ENCODE assay signal across 7 cellular contexts in the genomic region with DNA sequence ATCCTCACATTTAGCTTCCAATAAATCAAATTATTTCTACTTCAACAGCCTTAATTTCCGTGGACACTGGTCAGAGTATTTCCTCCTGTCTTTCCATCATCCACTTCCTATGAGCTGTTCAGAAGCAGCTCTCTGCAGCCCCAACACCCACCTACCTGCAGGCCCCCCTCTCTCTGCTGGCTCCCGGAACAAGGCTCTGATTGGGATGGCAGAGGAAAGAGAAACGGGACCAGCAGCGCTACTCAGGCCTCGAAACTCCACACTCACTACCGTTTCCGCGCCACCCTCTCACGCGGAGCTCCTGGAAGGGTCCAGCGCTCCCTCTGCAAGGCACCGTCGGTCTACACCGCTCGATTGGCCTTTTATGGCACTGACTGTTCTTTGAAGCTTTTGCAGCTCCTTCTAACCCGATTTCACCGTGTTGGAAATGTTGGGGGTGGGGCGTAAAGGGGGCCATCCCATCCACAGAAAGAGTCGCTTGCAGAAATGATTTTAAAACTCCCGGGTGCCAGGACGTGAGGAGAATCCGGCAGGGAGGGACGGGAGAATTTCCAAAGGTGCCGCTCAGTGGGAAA. TPM values are rescaled to one million over a fixed set of nuclear protein-coding genes. Genes with fewer than 3 reads are reported as not detected.
DNase-seq lines count a peak whose midpoint lies in the region; ATAC-seq and TF ChIP-seq lines count a peak whose summit lies in the region.

No MANE protein-coding gene starts in this region.

- H3K4me1 ChIP-seq in cardiac muscle cell (ENCODE audit: low read depth): peaks cover 17% of the 10 kb centered on the region

- H3K4me1 Mint-ChIP-seq in WTC11: peaks cover 28% of the 10 kb centered on the region

- CTCF ChIA-PET in GM10248 (lab: Yijun Ruan, JAX) (interaction anchor here (1.2 to 2.3 kb wide), 6 partner anchors 9 to 55 kb away, joined by 3 to 9 read pairs (median 6); no protein-coding TSS in a partner anchor), WTC11 (lab: Charles Lee) (interaction anchor here (0.7 to 3.0 kb wide), 10 partner anchors 9 to 233 kb away, joined by 3 to 17 read pairs (median 4); no protein-coding TSS in a partner anchor)

- DNase-seq in GM10248 (ENCODE audit: extremely low spot score) (peak; percentile 35), HuH-7.5 (ENCODE audit: low spot score) (peak; percentile 20), WTC11 (ENCODE audit: low spot score) (peak; percentile 46), cardiac muscle cell (ENCODE audit: low read depth in 1 of 2, low spot score in 1 of 2) (no peak), pons (ENCODE audit: low spot score) (peak; percentile 40), NCI-H1436 (lab: John Stamatoyannopoulos, UW) (no peak)

- ATAC-seq in GM21515 (IDR thresholded peaks at IDR 0.05; ENCODE audit: unreplicated experiment) (peak; percentile 24), WTC11 (peak; percentile 40)

- no peaks in the 10 kb centered on the region for H3K27me3 ChIP-seq in cardiac muscle cell

- peak overlapping the region; percentile 90 for H3K27ac Mint-ChIP-seq in WTC11

- H3K4me3 Mint-ChIP-seq in WTC11: no peak overlapping the region

- H3K4me3 ChIP-seq in cardiac muscle cell: peak overlapping the region; percentile 98

- TF ChIP-seq CTCF in GM10248 (IDR thresholded peaks at IDR 0.05; ENCODE audit: control extremely low read depth, extremely low read depth, low read depth, missing control alignments) (no peak), WTC11 (IDR thresholded peaks at IDR 0.05) (no peak), cardiac muscle cell (IDR thresholded peaks at IDR 0.05; ENCODE audit: low read depth, low read length) (no peak)

- H3K9me3 Mint-ChIP-seq in WTC11: peaks cover 20% of the 10 kb centered on the region

- H3K9me3 ChIP-seq in cardiac muscle cell (ENCODE audit: low read depth): no peaks in the 10 kb centered on the region

- no peaks in the 10 kb centered on the region; the same call in 1 of the 2 replicates for H3K27me3 Mint-ChIP-seq in WTC11 (ENCODE audit: low read depth)

- H3K36me3 ChIP-seq in cardiac muscle cell: no peaks in the 10 kb centered on the region

- H3K27ac ChIP-seq in cardiac muscle cell: peak overlapping the region; percentile 97

- H3K36me3 Mint-ChIP-seq in WTC11: peaks cover 26% of the 10 kb centered on the region

- POLR2A ChIA-PET in GM10248 (lab: Yijun Ruan, JAX) (interaction anchor here (0.6 kb wide), 1 partner anchor 915 kb away, joined by 5 read pairs; no protein-coding TSS in a partner anchor), WTC11 (lab: Charles Lee) (interaction anchor here (0.7 to 3.0 kb wide), 8 partner anchors 9 to 387 kb away, joined by 3 to 11 read pairs (median 4); a partner anchor contains a TSS)

TF ChIP-seq in WTC11, 78 proteins besides CTCF, POLR2A, EP300 and RAD21:
- TF ChIP-seq NR2C2 (CRISPR knock-in tag; IDR thresholded peaks at IDR 0.05) (no peak), MXD4 (CRISPR knock-in tag; IDR thresholded peaks at IDR 0.05; ENCODE audit: borderline replicate concordance) (no peak), TP53 (CRISPR knock-in tag; IDR thresholded peaks at IDR 0.05) (0 out of 2 replicates have a peak, but pooled peaks have one; percentile 12), ZNF121 (CRISPR knock-in tag; IDR thresholded peaks at IDR 0.05) (no peak)
- TF ChIP-seq, protein P1, sequence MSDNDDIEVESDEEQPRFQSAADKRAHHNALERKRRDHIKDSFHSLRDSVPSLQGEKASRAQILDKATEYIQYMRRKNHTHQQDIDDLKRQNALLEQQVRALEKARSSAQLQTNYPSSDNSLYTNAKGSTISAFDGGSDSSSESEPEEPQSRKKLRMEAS (CRISPR knock-in tag; IDR thresholded peaks at IDR 0.05): peak; percentile 57
- TF ChIP-seq, protein P2, sequence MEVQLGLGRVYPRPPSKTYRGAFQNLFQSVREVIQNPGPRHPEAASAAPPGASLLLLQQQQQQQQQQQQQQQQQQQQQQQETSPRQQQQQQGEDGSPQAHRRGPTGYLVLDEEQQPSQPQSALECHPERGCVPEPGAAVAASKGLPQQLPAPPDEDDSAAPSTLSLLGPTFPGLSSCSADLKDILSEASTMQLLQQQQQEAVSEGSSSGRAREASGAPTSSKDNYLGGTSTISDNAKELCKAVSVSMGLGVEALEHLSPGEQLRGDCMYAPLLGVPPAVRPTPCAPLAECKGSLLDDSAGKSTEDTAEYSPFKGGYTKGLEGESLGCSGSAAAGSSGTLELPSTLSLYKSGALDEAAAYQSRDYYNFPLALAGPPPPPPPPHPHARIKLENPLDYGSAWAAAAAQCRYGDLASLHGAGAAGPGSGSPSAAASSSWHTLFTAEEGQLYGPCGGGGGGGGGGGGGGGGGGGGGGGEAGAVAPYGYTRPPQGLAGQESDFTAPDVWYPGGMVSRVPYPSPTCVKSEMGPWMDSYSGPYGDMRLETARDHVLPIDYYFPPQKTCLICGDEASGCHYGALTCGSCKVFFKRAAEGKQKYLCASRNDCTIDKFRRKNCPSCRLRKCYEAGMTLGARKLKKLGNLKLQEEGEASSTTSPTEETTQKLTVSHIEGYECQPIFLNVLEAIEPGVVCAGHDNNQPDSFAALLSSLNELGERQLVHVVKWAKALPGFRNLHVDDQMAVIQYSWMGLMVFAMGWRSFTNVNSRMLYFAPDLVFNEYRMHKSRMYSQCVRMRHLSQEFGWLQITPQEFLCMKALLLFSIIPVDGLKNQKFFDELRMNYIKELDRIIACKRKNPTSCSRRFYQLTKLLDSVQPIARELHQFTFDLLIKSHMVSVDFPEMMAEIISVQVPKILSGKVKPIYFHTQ (CRISPR knock-in tag; IDR thresholded peaks at IDR 0.05): 0 out of 2 replicates have a peak, but pooled peaks have one; percentile 40
- TF ChIP-seq, protein P3, sequence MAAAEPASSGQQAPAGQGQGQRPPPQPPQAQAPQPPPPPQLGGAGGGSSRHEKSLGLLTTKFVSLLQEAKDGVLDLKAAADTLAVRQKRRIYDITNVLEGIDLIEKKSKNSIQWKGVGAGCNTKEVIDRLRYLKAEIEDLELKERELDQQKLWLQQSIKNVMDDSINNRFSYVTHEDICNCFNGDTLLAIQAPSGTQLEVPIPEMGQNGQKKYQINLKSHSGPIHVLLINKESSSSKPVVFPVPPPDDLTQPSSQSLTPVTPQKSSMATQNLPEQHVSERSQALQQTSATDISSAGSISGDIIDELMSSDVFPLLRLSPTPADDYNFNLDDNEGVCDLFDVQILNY (CRISPR knock-in tag; IDR thresholded peaks at IDR 0.05): no peak

RNA-seq across cellular contexts. Expression of a gene that starts 0.4 kb away (rescaled TPM):
- 21.9 to 22.9 TPM (median 22.2 TPM) in 3 replicates for total RNA-seq in WTC11 (2021)
- total RNA-seq in cardiac muscle cell: 16.5 and 18.9 TPM in 2 replicates
- polyA plus RNA-seq in cardiac muscle cell: 7.3 and 13.0 TPM in 2 replicates

Comparison
In these comparisons a context has a peak if more than half of its experiments do, and no peak if none do; other contexts are left out.
1. DNase-seq: peak in GM10248 (single experiment), HuH-7.5 (single experiment), WTC11 (single experiment) and pons (single experiment); none in cardiac muscle cell (0 of 2) and NCI-H1436 (single experiment).